In genomic region chr16:85800321-85800669, GRCh38 we compare ENCODE assay signal across 8 cellular contexts. TPM values are rescaled to one million over a fixed set of nuclear protein-coding genes. Genes with fewer than 3 reads are reported as not detected.
DNase-seq lines count a peak whose midpoint lies in the region; ATAC-seq and TF ChIP-seq lines count a peak whose summit lies in the region.

No MANE protein-coding gene starts in this region.

- H3K36me3 ChIP-seq in HAP-1 (replicated peaks), result peaks cover 78% of the 10 kb centered on the region
- H3K36me3 ChIP-seq in rectal smooth muscle tissue (ENCODE audit: control insufficient read depth, insufficient read depth, low read length), result peaks cover 22% of the 10 kb centered on the region

- peaks cover 60% of the 10 kb centered on the region for H3K36me3 Mint-ChIP-seq in activated CD4-positive, alpha-beta T cell treated with anti-CD3 and anti-CD28 coated beads, Interleukin-2, amount 10 ng/mL, durations not matched to agents 24 days and 14 days (ENCODE audit: low read depth)

- peak overlapping the region; percentile 93 for H3K27ac ChIP-seq in rectal smooth muscle tissue (ENCODE audit: low read depth, low read length)

- in situ Hi-C loops in HAP-1 (cut with MboI; ENCODE audit: low sequenced_read_pairs), result no loop called here

- TF ChIP-seq CTCF in fibroblast of villous mesenchyme (IDR thresholded peaks at IDR 0.05; ENCODE audit: insufficient read depth, low read depth, low read length), result no peak

- H3K9me3 ChIP-seq in HAP-1, result no peaks in the 10 kb centered on the region

- peak overlapping the region; percentile 88 for H3K4me3 ChIP-seq in HAP-1
- peak overlapping the region; percentile 88 for H3K4me3 ChIP-seq in fibroblast of villous mesenchyme (ENCODE audit: low read depth, low read length)
- peak overlapping the region; percentile 98 for H3K4me3 ChIP-seq in rectal smooth muscle tissue (ENCODE audit: low read length)

- no peaks in the 10 kb centered on the region for H3K9me3 Mint-ChIP-seq in activated CD4-positive, alpha-beta T cell treated with anti-CD3 and anti-CD28 coated beads, Interleukin-2, amount 10 ng/mL, durations not matched to agents 24 days and 14 days

- ATAC-seq in GM18873 (IDR thresholded peaks at IDR 0.05; ENCODE audit: low FRiP score, unreplicated experiment), result no peak

- intact Hi-C loops in activated CD4-positive, alpha-beta T cell treated with anti-CD3 and anti-CD28 coated beads, Interleukin-2, amount 10 ng/mL, durations not matched to agents 24 days and 14 days (cut with micrococcal nuclease), result no loop called here

- H3K27me3 ChIP-seq in HAP-1 (ENCODE audit: low read depth) (no peaks in the 10 kb centered on the region), rectal smooth muscle tissue (ENCODE audit: control insufficient read depth, insufficient read depth, low read length) (no peaks in the 10 kb centered on the region)

- H3K9ac ChIP-seq in rectal smooth muscle tissue (ENCODE audit: low read length), result peak overlapping the region; percentile 74

- H3K27me3 Mint-ChIP-seq in activated CD4-positive, alpha-beta T cell treated with anti-CD3 and anti-CD28 coated beads, Interleukin-2, amount 10 ng/mL, durations not matched to agents 24 days and 14 days, result no peaks in the 10 kb centered on the region

- peaks cover 48% of the 10 kb centered on the region for H3K4me1 Mint-ChIP-seq in activated CD4-positive, alpha-beta T cell treated with anti-CD3 and anti-CD28 coated beads, Interleukin-2, amount 10 ng/mL, durations not matched to agents 24 days and 14 days

- peak overlapping the region; percentile 92 for H3K27ac Mint-ChIP-seq in activated CD4-positive, alpha-beta T cell treated with anti-CD3 and anti-CD28 coated beads, Interleukin-2, amount 10 ng/mL, durations not matched to agents 24 days and 14 days

- H3K4me1 ChIP-seq in HAP-1 (peaks cover 19% of the 10 kb centered on the region; the same call in 1 of the 2 replicates), rectal smooth muscle tissue (ENCODE audit: control insufficient read depth, insufficient read depth, low read length) (peaks cover 18% of the 10 kb centered on the region)

- DNase-seq in AG08395 (ENCODE audit: low spot score) (peak; percentile 41), HAP-1 (ENCODE audit: low spot score in 2 of 2) (peak in 1 of 2 experiments; percentile 52), fibroblast of villous mesenchyme (ENCODE audit: low read depth) (no peak), NCI-H1417 (lab: John Stamatoyannopoulos, UW) (no peak), NCI-H2196 treated with DMSO at 0.1 percent for 48 hours (lab: John Stamatoyannopoulos, UW; ENCODE audit: unreplicated experiment) (no peak)
- DNase-seq in activated CD4-positive, alpha-beta T cell treated with anti-CD3 and anti-CD28 coated beads, Interleukin-2, amount 10 ng/mL, durations not matched to agents 24 days and 14 days, result no peak

- peak overlapping the region; percentile 92 for H3K4me3 Mint-ChIP-seq in activated CD4-positive, alpha-beta T cell treated with anti-CD3 and anti-CD28 coated beads, Interleukin-2, amount 10 ng/mL, durations not matched to agents 24 days and 14 days

RNA-seq across cellular contexts. Expression of gene COX4I1, which starts 0.8 kb away (rescaled TPM):
- total RNA-seq in activated CD4-positive, alpha-beta T cell treated with anti-CD3 and anti-CD28 coated beads, Interleukin-2, amount 10 ng/mL, durations not matched to agents 24 days and 14 days, result 555 and 569 TPM in 2 replicates
- total RNA-seq in fibroblast of villous mesenchyme, result 258 and 337 TPM in 2 replicates

RNA-seq across cellular contexts. Expression of gene EMC8, which starts 1.0 kb away (rescaled TPM):
- total RNA-seq in activated CD4-positive, alpha-beta T cell treated with anti-CD3 and anti-CD28 coated beads, Interleukin-2, amount 10 ng/mL, durations not matched to agents 24 days and 14 days, result 49.1 and 57.1 TPM in 2 replicates
- 30.2 and 38.3 TPM in 2 replicates for total RNA-seq in fibroblast of villous mesenchyme

RNA-seq across cellular contexts. Expression of gene C16orf74, which starts 49.4 kb away (rescaled TPM):
- total RNA-seq in activated CD4-positive, alpha-beta T cell treated with anti-CD3 and anti-CD28 coated beads, Interleukin-2, amount 10 ng/mL, durations not matched to agents 24 days and 14 days, result 0.19 and 0.38 TPM in 2 replicates
- total RNA-seq in fibroblast of villous mesenchyme, result 8.2 and 8.4 TPM in 2 replicates
